Comparison of ENCODE assay signal across 10 cellular contexts in genomic region chr2:98637401-98638144, GRCh38. TPM values are rescaled to one million over a fixed set of nuclear protein-coding genes. Genes with fewer than 3 reads are reported as not detected.
DNase-seq lines count a peak whose midpoint lies in the region; ATAC-seq and TF ChIP-seq lines count a peak whose summit lies in the region.
"Had no signal": no experiment of that assay in that cellular context is flagged by ENCODE, and none has a peak within 500 bp of the region (broad histone marks: within the 10 kb centered on the region; RNA-seq: fewer than 3 reads in every experiment).

No MANE protein-coding gene starts in this region.

- POLR2A ChIA-PET in T-cell (lab: Charles Lee) = interaction anchor here in 1 of 2 donors (0.5 kb wide), 1 partner anchor 83 kb away, joined by 3 read pairs; no protein-coding TSS in a partner anchor

- peak overlapping the region; percentile 46 to 60 (median 58) for H3K4me3 Mint-ChIP-seq in T-cell
- H3K4me3 Mint-ChIP-seq in central memory CD8-positive, alpha-beta T cell = peak overlapping the region; percentile 46
- H3K4me3 Mint-ChIP-seq: H9, WTC11 had no signal

- H3K36me3 ChIP-seq in DND-41 (ENCODE audit: insufficient read depth, low read length) = peaks cover 87% of the 10 kb centered on the region

- H3K4me2 ChIP-seq in DND-41 (ENCODE audit: insufficient read depth, low read length) = 0 out of 2 replicates have a peak overlapping the region, but pooled peaks have one; percentile 8

- H3K4me1 Mint-ChIP-seq in T-cell = peaks cover 47 to 51% (median 49%) of the 10 kb centered on the region in 3 donors
- peaks cover 38% of the 10 kb centered on the region for H3K4me1 Mint-ChIP-seq in central memory CD8-positive, alpha-beta T cell

- H3K27ac ChIP-seq in DND-41 (ENCODE audit: low read length) = peak overlapping the region; percentile 36

- H3K4me1 ChIP-seq in DND-41 (ENCODE audit: insufficient read depth, low read length) = peaks cover 26% of the 10 kb centered on the region

- peaks cover 37% of the 10 kb centered on the region for H3K36me3 Mint-ChIP-seq in T-cell
- H3K36me3 Mint-ChIP-seq in central memory CD8-positive, alpha-beta T cell (ENCODE audit: insufficient read depth) = peaks cover 59% of the 10 kb centered on the region
- H3K36me3 Mint-ChIP-seq: WTC11 had no signal

- H3K27me3 Mint-ChIP-seq in T-cell = no peaks in the 10 kb centered on the region
- H3K27me3 Mint-ChIP-seq in central memory CD8-positive, alpha-beta T cell = no peaks in the 10 kb centered on the region

- H3K9me3 Mint-ChIP-seq in T-cell = no peaks in the 10 kb centered on the region
- H3K9me3 Mint-ChIP-seq in central memory CD8-positive, alpha-beta T cell = no peaks in the 10 kb centered on the region
- H3K9me3 Mint-ChIP-seq: H9, WTC11 had no signal

- H2AFZ ChIP-seq in DND-41 (ENCODE audit: low read depth, low read length) = no peak overlapping the region

- H3K27me3 ChIP-seq in DND-41 (ENCODE audit: insufficient read depth, low read length, poor library complexity) = no peaks in the 10 kb centered on the region

- ATAC-seq in DND-41 (ENCODE audit: insufficient read depth, low read depth) (peak; percentile 75), GM21515 (IDR thresholded peaks at IDR 0.05; ENCODE audit: unreplicated experiment) (peak; percentile 90), T-cell (replicated peaks in 1 of 4) (peak; percentile 76 to 88 (median 82)), GM19463 (IDR thresholded peaks at IDR 0.05; ENCODE audit: unreplicated experiment) (no peak)
- ATAC-seq in central memory CD8-positive, alpha-beta T cell (replicated peaks; ENCODE audit: extremely low read depth, poor library complexity, severe bottlenecking) = peak; percentile 92
- ATAC-seq: WTC11 had no signal

- H4K20me1 ChIP-seq in DND-41 (ENCODE audit: insufficient read depth, low read length) = no peaks in the 10 kb centered on the region

- H3K4me3 ChIP-seq in DND-41 (ENCODE audit: low read depth in 1 of 2, low read length in 2 of 2) = no peak overlapping the region

- 0 out of 2 replicates have a peak overlapping the region, but pooled peaks have one; percentile 16 for H3K9ac ChIP-seq in DND-41 (ENCODE audit: low read depth, low read length)

- no peak for TF ChIP-seq CTCF in DND-41 (IDR thresholded peaks at IDR 0.05; ENCODE audit: borderline replicate concordance, extremely low read depth, low read length, poor library complexity, severe bottlenecking)

- no peaks in the 10 kb centered on the region for H3K9me3 ChIP-seq in DND-41 (ENCODE audit: insufficient read depth, low read length, severe bottlenecking)

- peak overlapping the region; percentile 85 to 91 for H3K27ac Mint-ChIP-seq in T-cell
- peak overlapping the region; percentile 91 for H3K27ac Mint-ChIP-seq in central memory CD8-positive, alpha-beta T cell (ENCODE audit: low read depth)
- H3K27ac Mint-ChIP-seq: H9, WTC11 had no signal

- DNase-seq in DND-41 (peak; percentile 62), T-cell (peak in 33 of 34 experiments; percentile 14 to 70 (median 53)), SW 1271 (lab: John Stamatoyannopoulos, UW) (no peak), NCI-H345 (lab: John Stamatoyannopoulos, UW) (no peak), hypothalamus (lab: John Stamatoyannopoulos, UW) (no peak)
- DNase-seq in central memory CD8-positive, alpha-beta T cell (ENCODE audit: low spot score in 2 of 2) = peak in 1 of 2 donors; percentile 71
- DNase-seq: H9 had no signal

- no peaks in the 10 kb centered on the region for H3K79me2 ChIP-seq in DND-41 (ENCODE audit: insufficient read depth, low read length)

- CTCF ChIA-PET in T-cell (lab: Charles Lee) = interaction anchor here in 1 of 2 donors (0.6 to 1.3 kb wide), 2 partner anchors 12 to 13 kb away, joined by 3 to 4 read pairs; no protein-coding TSS in a partner anchor

RNA-seq across cellular contexts. Expression of gene UNC50, which starts 29.2 kb away (rescaled TPM):
- total RNA-seq in T-cell = 10 to 100 TPM; 19.5 to 37.9 (median 29.5) TPM

RNA-seq across cellular contexts. Expression of gene COA5, which starts 29.3 kb away (rescaled TPM):
- total RNA-seq in T-cell = 10 to 100 TPM; 24.6 to 45.8 (median 39.9) TPM

Comparison
In these comparisons a context has a peak if more than half of its experiments do, and no peak if none do; other contexts are left out.
1. DNase-seq: peak in DND-41 (single experiment) and T-cell (33 of 34); none in SW 1271 (0 of 2), NCI-H345 (single experiment) and hypothalamus (0 of 51).